In the genomic region with DNA sequence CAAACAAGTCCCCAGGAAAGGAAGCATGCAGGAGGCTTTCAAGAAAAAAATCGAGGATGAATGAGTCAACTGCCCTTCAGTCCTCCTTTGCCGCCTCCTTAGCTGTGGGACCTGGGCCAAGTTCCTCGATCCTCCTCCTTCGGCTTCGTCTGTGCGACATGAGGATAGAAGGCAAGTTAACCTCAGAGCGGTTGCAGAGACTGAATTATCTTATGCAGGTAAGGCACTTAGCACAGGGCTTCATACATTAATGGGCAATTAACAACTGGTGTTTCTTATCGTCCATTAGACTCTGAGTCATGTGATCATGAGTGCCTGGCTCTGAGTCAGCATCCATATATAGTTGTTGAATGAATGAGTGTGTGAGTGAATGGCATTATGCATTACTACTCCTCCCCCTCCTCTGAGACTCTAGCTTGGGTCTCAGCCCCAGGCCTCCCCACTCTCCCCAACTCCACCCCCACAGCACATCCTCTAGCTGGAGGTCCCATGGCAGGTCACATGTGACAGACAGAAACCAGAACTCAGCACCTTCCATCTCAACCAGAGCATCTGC, we compare ENCODE assay signal across 1 cellular context.
TF ChIP-seq lines count a peak whose summit lies in the region.

No MANE protein-coding gene starts in this region.

TF ChIP-seq in K562, 482 proteins besides CTCF, POLR2A, EP300 and RAD21 (continued from another document and continues in another):
- TF ChIP-seq ETS2 (tag; IDR thresholded peaks at IDR 0.05; ENCODE audit: borderline replicate concordance, poor library complexity, severe bottlenecking), result no peak
- no peak for TF ChIP-seq PTTG1 (tag; IDR thresholded peaks at IDR 0.05; ENCODE audit: low read depth)
- TF ChIP-seq, protein P1, sequence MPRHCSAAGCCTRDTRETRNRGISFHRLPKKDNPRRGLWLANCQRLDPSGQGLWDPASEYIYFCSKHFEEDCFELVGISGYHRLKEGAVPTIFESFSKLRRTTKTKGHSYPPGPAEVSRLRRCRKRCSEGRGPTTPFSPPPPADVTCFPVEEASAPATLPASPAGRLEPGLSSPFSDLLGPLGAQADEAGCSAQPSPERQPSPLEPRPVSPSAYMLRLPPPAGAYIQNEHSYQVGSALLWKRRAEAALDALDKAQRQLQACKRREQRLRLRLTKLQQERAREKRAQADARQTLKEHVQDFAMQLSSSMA (CRISPR knock-in tag; IDR thresholded peaks at IDR 0.05), result no peak
- peak; percentile 66; the same call in 1 of the 2 replicates for TF ChIP-seq C11orf30 (IDR thresholded peaks at IDR 0.05; ENCODE audit: low read depth)
- no peak for TF ChIP-seq ZBTB7A (IDR thresholded peaks at IDR 0.05; ENCODE audit: borderline replicate concordance, control insufficient read depth, low read depth, low read length)
- TF ChIP-seq, protein P2, sequence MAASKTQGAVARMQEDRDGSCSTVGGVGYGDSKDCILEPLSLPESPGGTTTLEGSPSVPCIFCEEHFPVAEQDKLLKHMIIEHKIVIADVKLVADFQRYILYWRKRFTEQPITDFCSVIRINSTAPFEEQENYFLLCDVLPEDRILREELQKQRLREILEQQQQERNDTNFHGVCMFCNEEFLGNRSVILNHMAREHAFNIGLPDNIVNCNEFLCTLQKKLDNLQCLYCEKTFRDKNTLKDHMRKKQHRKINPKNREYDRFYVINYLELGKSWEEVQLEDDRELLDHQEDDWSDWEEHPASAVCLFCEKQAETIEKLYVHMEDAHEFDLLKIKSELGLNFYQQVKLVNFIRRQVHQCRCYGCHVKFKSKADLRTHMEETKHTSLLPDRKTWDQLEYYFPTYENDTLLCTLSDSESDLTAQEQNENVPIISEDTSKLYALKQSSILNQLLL (CRISPR knock-in tag; IDR thresholded peaks at IDR 0.05; ENCODE audit: borderline replicate concordance), result no peak
- no peak for TF ChIP-seq DMBX1 (CRISPR knock-in tag; IDR thresholded peaks at IDR 0.05; ENCODE audit: borderline replicate concordance)
- TF ChIP-seq SMARCE1 (IDR thresholded peaks at IDR 0.05), result peak; percentile 54; the same call in 1 of the 2 replicates
- TF ChIP-seq NFXL1 (CRISPR knock-in tag; IDR thresholded peaks at IDR 0.05), result no peak
- no peak for TF ChIP-seq ZNF561 (CRISPR knock-in tag; conservative IDR thresholded peaks at IDR 0.05)
- TF ChIP-seq ZZZ3 (IDR thresholded peaks at IDR 0.05), result no peak
- TF ChIP-seq POLR2G (IDR thresholded peaks at IDR 0.05; ENCODE audit: low read depth, low read length), result no peak
- TF ChIP-seq RBBP5 (IDR thresholded peaks at IDR 0.05; ENCODE audit: borderline replicate concordance, insufficient read depth, low read length, poor library complexity, severe bottlenecking), result no peak
- TF ChIP-seq TSHZ1 (CRISPR knock-in tag; IDR thresholded peaks at IDR 0.05), result no peak
- peak; percentile 97 for TF ChIP-seq FOSL1 (tag; conservative IDR thresholded peaks at IDR 0.05)
- TF ChIP-seq SAFB2 (IDR thresholded peaks at IDR 0.05; ENCODE audit: borderline replicate concordance, low read depth, low read length, severe bottlenecking), result no peak
- no peak for TF ChIP-seq BCOR (IDR thresholded peaks at IDR 0.05)
- TF ChIP-seq SIN3A (IDR thresholded peaks at IDR 0.05; ENCODE audit: borderline replicate concordance in 2 of 2, control insufficient read depth in 1 of 2, low read depth in 2 of 2, low read length in 2 of 2), result no peak
- no peak for TF ChIP-seq ZNF212 (CRISPR knock-in tag; IDR thresholded peaks at IDR 0.05)
- no peak for TF ChIP-seq MXI1 (IDR thresholded peaks at IDR 0.05; ENCODE audit: low read depth, low read length)
- TF ChIP-seq ATF7 (IDR thresholded peaks at IDR 0.05), result no peak
- TF ChIP-seq ZNF24 (IDR thresholded peaks at IDR 0.05), result peak; percentile 94
- no peak for TF ChIP-seq SMC3 (conservative IDR thresholded peaks at IDR 0.05; ENCODE audit: insufficient read depth, low read depth, low read length)
- TF ChIP-seq, protein P3, sequence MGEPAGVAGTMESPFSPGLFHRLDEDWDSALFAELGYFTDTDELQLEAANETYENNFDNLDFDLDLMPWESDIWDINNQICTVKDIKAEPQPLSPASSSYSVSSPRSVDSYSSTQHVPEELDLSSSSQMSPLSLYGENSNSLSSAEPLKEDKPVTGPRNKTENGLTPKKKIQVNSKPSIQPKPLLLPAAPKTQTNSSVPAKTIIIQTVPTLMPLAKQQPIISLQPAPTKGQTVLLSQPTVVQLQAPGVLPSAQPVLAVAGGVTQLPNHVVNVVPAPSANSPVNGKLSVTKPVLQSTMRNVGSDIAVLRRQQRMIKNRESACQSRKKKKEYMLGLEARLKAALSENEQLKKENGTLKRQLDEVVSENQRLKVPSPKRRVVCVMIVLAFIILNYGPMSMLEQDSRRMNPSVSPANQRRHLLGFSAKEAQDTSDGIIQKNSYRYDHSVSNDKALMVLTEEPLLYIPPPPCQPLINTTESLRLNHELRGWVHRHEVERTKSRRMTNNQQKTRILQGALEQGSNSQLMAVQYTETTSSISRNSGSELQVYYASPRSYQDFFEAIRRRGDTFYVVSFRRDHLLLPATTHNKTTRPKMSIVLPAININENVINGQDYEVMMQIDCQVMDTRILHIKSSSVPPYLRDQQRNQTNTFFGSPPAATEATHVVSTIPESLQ (CRISPR knock-in tag; IDR thresholded peaks at IDR 0.05), result no peak
- TF ChIP-seq KAT2B (IDR thresholded peaks at IDR 0.05; ENCODE audit: low read depth, low read length), result no peak
- no peak for TF ChIP-seq ARID2 (IDR thresholded peaks at IDR 0.05)
- TF ChIP-seq MCM7 (IDR thresholded peaks at IDR 0.05), result no peak
- TF ChIP-seq ZC3H8 (IDR thresholded peaks at IDR 0.05), result no peak
- 0 out of 2 replicates have a peak, but pooled peaks have one; percentile 23 for TF ChIP-seq EGR1 (conservative IDR thresholded peaks at IDR 0.05)
- TF ChIP-seq THRAP3 (IDR thresholded peaks at IDR 0.05; ENCODE audit: borderline replicate concordance), result no peak
- no peak for TF ChIP-seq STAT5B (CRISPR knock-in tag; IDR thresholded peaks at IDR 0.05)
- TF ChIP-seq ILK (tag; IDR thresholded peaks at IDR 0.05; ENCODE audit: borderline replicate concordance, low read depth), result no peak
- TF ChIP-seq ZNF121 (CRISPR knock-in tag; conservative IDR thresholded peaks at IDR 0.05), result no peak
- TF ChIP-seq HSF4 (CRISPR knock-in tag; IDR thresholded peaks at IDR 0.05; ENCODE audit: borderline replicate concordance), result no peak
- no peak for TF ChIP-seq NCOA4 (IDR thresholded peaks at IDR 0.05; ENCODE audit: partially characterized antibody)
- no peak for TF ChIP-seq TSC22D4 (tag; IDR thresholded peaks at IDR 0.05)
- TF ChIP-seq ZBTB40 (IDR thresholded peaks at IDR 0.05), result no peak
- TF ChIP-seq ZBTB40 (CRISPR knock-in tag; IDR thresholded peaks at IDR 0.05), result no peak
- TF ChIP-seq ZNF143 (CRISPR knock-in tag; IDR thresholded peaks at IDR 0.05), result peak; percentile 34; the same call in 1 of the 2 replicates
- TF ChIP-seq ID3 (CRISPR knock-in tag; IDR thresholded peaks at IDR 0.05), result no peak
- no peak for TF ChIP-seq ID3 (tag; IDR thresholded peaks at IDR 0.05)
- TF ChIP-seq CBFA2T2 (conservative IDR thresholded peaks at IDR 0.05), result peak; percentile 33; the same call in 1 of the 2 replicates
- no peak for TF ChIP-seq ZNF79 (CRISPR knock-in tag; IDR thresholded peaks at IDR 0.05; ENCODE audit: low read depth)
- TF ChIP-seq BRF2 (IDR thresholded peaks at IDR 0.05; ENCODE audit: borderline replicate concordance, insufficient read depth, insufficient read length), result no peak
- TF ChIP-seq ZNF408 (CRISPR knock-in tag; IDR thresholded peaks at IDR 0.05; ENCODE audit: low read depth), result no peak
- TF ChIP-seq NR2F6 (CRISPR knock-in tag; IDR thresholded peaks at IDR 0.05), result no peak
- TF ChIP-seq U2AF2 (optimal IDR thresholded peaks at IDR 0.05; ENCODE audit: low read depth, low read length), result no peak
- TF ChIP-seq BRD9 (IDR thresholded peaks at IDR 0.05; ENCODE audit: low read depth, partially characterized antibody), result no peak
- TF ChIP-seq MCM5 (IDR thresholded peaks at IDR 0.05; ENCODE audit: low read depth), result no peak
- TF ChIP-seq HDAC2 (IDR thresholded peaks at IDR 0.05), result no peak
